Comparison of ENCODE assay signal across 18 cellular contexts in the genomic region with DNA sequence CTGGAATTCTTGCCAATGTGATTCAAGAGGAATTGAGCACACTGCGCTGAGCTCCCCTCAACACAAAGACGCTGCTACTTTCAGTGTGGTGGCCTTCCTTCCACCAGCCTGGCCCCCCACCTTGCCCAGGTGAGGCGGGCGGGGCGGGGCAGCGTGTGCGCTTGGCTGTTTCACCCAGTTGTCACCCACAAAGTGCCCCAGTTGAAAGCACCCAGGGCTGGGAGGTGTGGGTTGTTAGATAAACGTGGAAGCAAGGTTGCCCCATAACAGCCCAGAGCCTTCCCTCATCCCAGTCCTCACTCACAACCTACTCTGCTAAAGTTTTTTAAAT. TPM values are rescaled to one million over a fixed set of nuclear protein-coding genes. Genes with fewer than 3 reads are reported as not detected.
A peak's percentile ranks its signal among the peaks of the same experiment; 100 is the strongest.
DNase-seq lines count a peak whose midpoint lies in the region; ATAC-seq and TF ChIP-seq lines count a peak whose summit lies in the region.
"Had no signal": no experiment of that assay in that cellular context is flagged by ENCODE, and none has a peak within 500 bp of the region (broad histone marks: within the 10 kb centered on the region; RNA-seq: fewer than 3 reads in every experiment).

No MANE protein-coding gene starts in this region.

- peaks cover 2% of the 10 kb centered on the region for H3K4me1 Mint-ChIP-seq in activated T-cell treated with anti-CD3 and anti-CD28 coated beads, Interleukin-2, amount 50 U/mL, for 24 hours (ENCODE audit: low read depth)
- H3K4me1 Mint-ChIP-seq: central memory CD8-positive, alpha-beta T cell had no signal

- intact Hi-C loops in HCT116 (cut with micrococcal nuclease) = no loop called here

- H2AFZ ChIP-seq in HCT116 (ENCODE audit: low read depth, low read length, poor library complexity, severe bottlenecking) = peak overlapping the region; percentile 12

- DNase-seq in HCT116 (ENCODE audit: low read depth, low spot score) (no peak), cortex of kidney (lab: John Stamatoyannopoulos, UW) (no peak)
- DNase-seq in stimulated activated CD4-positive, alpha-beta T cell treated with anti-CD3 and anti-CD28 coated beads, Interleukin-12 subunit alpha, Interleukin-12 subunit beta, amount 100 ng/mL, for 4 hours = no peak
- DNase-seq in activated T-cell treated with anti-CD3 and anti-CD28 coated beads, Interleukin-2, amount 50 U/mL, for 24 hours = no peak
- DNase-seq: activated T-cell treated with anti-CD3 and anti-CD28 coated beads, Interleukin-2, amount 50 U/mL, for 4 hours; NCI-H1048; NCI-H526 had no signal

- H3K4me2 ChIP-seq in HCT116 (ENCODE audit: low read length) = peak overlapping the region; percentile 95

- no peaks in the 10 kb centered on the region for H3K9me2 ChIP-seq in HCT116 (ENCODE audit: insufficient read depth)

- no peaks in the 10 kb centered on the region for H3K27me3 ChIP-seq in HCT116 (ENCODE audit: insufficient read depth, low read length)
- H3K27me3 ChIP-seq in layer of hippocampus (ENCODE audit: control insufficient read depth, insufficient read depth, low read length) = no peaks in the 10 kb centered on the region
- H3K27me3 ChIP-seq in subcutaneous abdominal adipose tissue (ENCODE audit: control insufficient read depth in 5 of 5, insufficient read depth in 4 of 5, low read length in 5 of 5) = peaks cover 0 to 5% (median 3%) of the 10 kb centered on the region in 5 donors

- peaks cover 64% of the 10 kb centered on the region for H3K27me3 Mint-ChIP-seq in activated T-cell treated with anti-CD3 and anti-CD28 coated beads, Interleukin-2, amount 50 U/mL, for 24 hours

- H3K4me3 ChIP-seq in HCT116 (replicated peaks in 1 of 2; ENCODE audit: low read depth in 1 of 2, low read length in 2 of 2) = peak overlapping the region; percentile 10 to 53
- H3K4me3 ChIP-seq in subcutaneous abdominal adipose tissue (ENCODE audit: low read depth in 1 of 5, low read length in 5 of 5) = peak overlapping the region in 1 of 5 donors; percentile 12

- no peak for TF ChIP-seq CTCF in HCT116 (IDR thresholded peaks at IDR 0.05 in 2 of 3, conservative IDR thresholded peaks at IDR 0.05 in 1 of 3; ENCODE audit: borderline replicate concordance in 1 of 3, insufficient read depth in 1 of 3, low read depth in 2 of 3, low read length in 2 of 3)

- H3K9me3 ChIP-seq in HCT116 (ENCODE audit: control insufficient read depth in 1 of 2, insufficient read depth in 1 of 2, low read depth in 1 of 2, low read length in 2 of 2) (no peaks in the 10 kb centered on the region), subcutaneous abdominal adipose tissue (ENCODE audit: control insufficient read depth in 5 of 5, low read length in 5 of 5) (peaks cover 2 to 7% (median 4%) of the 10 kb centered on the region in 5 donors)

- no peaks in the 10 kb centered on the region for H3K79me2 ChIP-seq in HCT116 (ENCODE audit: insufficient read depth, low read length)

- H4K20me1 ChIP-seq in HCT116 (ENCODE audit: insufficient read depth) = no peaks in the 10 kb centered on the region

- ATAC-seq in HCT116 (peak; percentile 13; the same call in 1 of the 2 replicates), HG02763 (IDR thresholded peaks at IDR 0.05; ENCODE audit: unreplicated experiment) (no peak)

- no peak for TF ChIP-seq RAD21 in HCT116 (IDR thresholded peaks at IDR 0.05; ENCODE audit: low read depth)

- no peaks in the 10 kb centered on the region for H3K36me3 Mint-ChIP-seq in activated T-cell treated with anti-CD3 and anti-CD28 coated beads, Interleukin-2, amount 50 U/mL, for 24 hours (ENCODE audit: low read depth)
- H3K36me3 Mint-ChIP-seq: activated naive CD8-positive, alpha-beta T cell had no signal

- no peak overlapping the region for H3K27ac Mint-ChIP-seq in activated T-cell treated with anti-CD3 and anti-CD28 coated beads, Interleukin-2, amount 50 U/mL, for 24 hours
- H3K27ac Mint-ChIP-seq: activated naive CD8-positive, alpha-beta T cell; stimulated activated naive CD8-positive, alpha-beta T cell treated with anti-CD3 and anti-CD28 coated beads, Interleukin-15, Interleukin-2, amounts not matched to agents 100 ng/mL and 50 ng/mL, for 24 hours had no signal

- POLR2A ChIA-PET in HCT116 (lab: Charles Lee) = interaction anchor here (1.1 kb wide), 1 partner anchor 26 kb away, joined by 3 read pairs; no protein-coding TSS in a partner anchor

- peaks cover 1% of the 10 kb centered on the region for H3K9me3 Mint-ChIP-seq in activated T-cell treated with anti-CD3 and anti-CD28 coated beads, Interleukin-2, amount 50 U/mL, for 24 hours
- H3K9me3 Mint-ChIP-seq: stimulated activated naive CD8-positive, alpha-beta T cell treated with anti-CD3 and anti-CD28 coated beads, Interleukin-15, Interleukin-2, amounts not matched to agents 100 ng/mL and 50 ng/mL, for 24 hours had no signal

- no TSS peak for BruUV-seq in HCT116 (replicated peaks; lab: Mats Ljungman, UMichigan)

- RAD21 ChIA-PET in HCT116 (lab: Charles Lee; ENCODE audit: low non-redundant PET in 1 of 2, low total read pairs in 2 of 2, uncharacterized antibody in 2 of 2, unreplicated experiment in 2 of 2) = interaction anchor here in 1 of 2 experiments (0.6 kb wide), 1 partner anchor 392 kb away, joined by 3 read pairs; no protein-coding TSS in a partner anchor

- H3K4me3 Mint-ChIP-seq in activated T-cell treated with anti-CD3 and anti-CD28 coated beads, Interleukin-2, amount 50 U/mL, for 24 hours = no peak overlapping the region
- H3K4me3 Mint-ChIP-seq: activated naive CD8-positive, alpha-beta T cell; activated T-cell treated with anti-CD3 and anti-CD28 coated beads, Interleukin-2, amount 50 U/mL, for 4 hours; central memory CD8-positive, alpha-beta T cell; stimulated activated naive CD8-positive, alpha-beta T cell treated with anti-CD3 and anti-CD28 coated beads, Interleukin-15, Interleukin-2, amounts not matched to agents 100 ng/mL and 50 ng/mL, for 24 hours had no signal

- H3K27ac ChIP-seq in HCT116 (ENCODE audit: low read depth, low read length) (peak overlapping the region; percentile 84), angular gyrus (ENCODE audit: low read depth, low read length) (peak overlapping the region; percentile 67), layer of hippocampus (ENCODE audit: low read depth, low read length) (peak overlapping the region; percentile 62), subcutaneous abdominal adipose tissue (ENCODE audit: low read depth, low read length) (peak overlapping the region; percentile 37)
- H3K27ac ChIP-seq: SK-N-MC had no signal

- CTCF ChIA-PET in HCT116 (lab: Charles Lee) = no interaction called here

- no peak for TF ChIP-seq POLR2A in HCT116 (IDR thresholded peaks at IDR 0.05; ENCODE audit: borderline replicate concordance, extremely low read depth, insufficient read depth, insufficient read length)

- H3K36me3 ChIP-seq in HCT116 (ENCODE audit: control insufficient read depth in 1 of 2, insufficient read depth in 2 of 2, low read length in 2 of 2) (no peaks in the 10 kb centered on the region), subcutaneous abdominal adipose tissue (ENCODE audit: control insufficient read depth in 5 of 5, insufficient read depth in 5 of 5, low read length in 5 of 5) (no peaks in the 10 kb centered on the region)

- H3K4me1 ChIP-seq in HCT116 (ENCODE audit: control insufficient read depth in 1 of 2, insufficient read depth in 2 of 2, low read length in 2 of 2) (peaks cover 24 to 30% of the 10 kb centered on the region in 2 experiments), subcutaneous abdominal adipose tissue (ENCODE audit: control insufficient read depth in 5 of 5, insufficient read depth in 5 of 5, low read length in 5 of 5) (peaks cover 4 to 23% (median 23%) of the 10 kb centered on the region in 5 donors)

- peak overlapping the region; percentile 45 for H3K9ac ChIP-seq in HCT116 (ENCODE audit: low read length)
- H3K9ac ChIP-seq in subcutaneous abdominal adipose tissue (ENCODE audit: low read length in 5 of 5) = no peak overlapping the region

TF ChIP-seq in HCT116, 20 proteins besides CTCF, POLR2A, EP300 and RAD21:
- TF ChIP-seq ATF3 (IDR thresholded peaks at IDR 0.05) (no peak), CEBPB (IDR thresholded peaks at IDR 0.05; ENCODE audit: low read depth) (no peak)
- TF ChIP-seq, protein P1, sequence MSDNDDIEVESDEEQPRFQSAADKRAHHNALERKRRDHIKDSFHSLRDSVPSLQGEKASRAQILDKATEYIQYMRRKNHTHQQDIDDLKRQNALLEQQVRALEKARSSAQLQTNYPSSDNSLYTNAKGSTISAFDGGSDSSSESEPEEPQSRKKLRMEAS (IDR thresholded peaks at IDR 0.05) = peak; percentile 47; the same call in 1 of the 2 replicates

RNA-seq across cellular contexts. Expression of gene CACNG2, which starts 43.1 kb away (rescaled TPM):
- total RNA-seq in HCT116 (2021; ENCODE audit: unreplicated experiment) = not detected
- not detected in 2 replicates for polyA plus RNA-seq in HCT116 (2012)
- total RNA-seq: activated T-cell treated with anti-CD3 and anti-CD28 coated beads, Interleukin-2, amount 50 U/mL, for 4 hours; fibroblast of villous mesenchyme; myocyte had no signal
- polyA plus RNA-seq: liver had no signal
